In the genomic region with DNA sequence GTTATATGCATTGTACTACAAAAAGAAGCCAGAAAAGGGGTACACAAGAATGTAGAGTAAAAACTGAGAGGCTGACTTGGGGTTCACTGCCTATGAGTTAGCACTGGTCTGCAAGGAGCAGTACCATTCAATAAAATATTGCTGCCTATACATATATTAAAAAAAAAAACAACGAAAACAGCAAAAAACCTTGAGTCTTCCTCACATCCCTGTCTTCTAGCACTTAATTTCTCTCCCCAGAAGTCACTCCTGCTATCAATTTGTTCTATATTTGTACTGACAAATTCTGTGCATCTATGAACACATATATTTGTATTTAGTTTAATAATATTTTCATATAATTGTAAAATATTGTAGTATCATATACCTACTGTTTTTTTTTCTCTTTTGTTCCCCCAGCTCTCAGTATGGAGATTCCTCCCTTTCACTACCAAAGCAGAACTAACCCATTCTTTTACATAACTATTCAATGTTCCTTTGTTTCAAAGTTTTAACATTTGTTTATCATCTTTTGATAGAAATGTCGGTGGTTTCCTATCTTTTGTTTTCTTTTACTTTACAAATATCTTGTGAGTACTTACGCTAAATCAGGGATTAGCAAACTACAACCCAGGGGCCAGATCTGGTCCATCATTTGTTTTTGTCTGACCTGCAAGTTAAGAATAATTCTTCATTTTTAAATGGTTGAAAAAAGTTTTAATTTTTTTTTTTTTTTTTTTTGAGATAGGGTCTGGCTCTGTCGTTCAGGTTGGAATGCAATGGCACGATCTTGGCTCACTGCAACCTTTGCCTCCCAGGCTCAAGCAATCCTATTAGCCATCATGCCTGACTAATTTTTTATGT, we compare ENCODE assay signal across 20 cellular contexts. TPM values are rescaled to one million over a fixed set of nuclear protein-coding genes. Genes with fewer than 3 reads are reported as not detected.
DNase-seq lines count a peak whose midpoint lies in the region; ATAC-seq, FAIRE-seq and TF ChIP-seq lines count a peak whose summit lies in the region.
"Had no signal": no experiment of that assay in that cellular context is flagged by ENCODE, and none has a peak within 500 bp of the region (broad histone marks: within the 10 kb centered on the region; RNA-seq: fewer than 3 reads in every experiment).

No MANE protein-coding gene starts in this region.

- H3K4me3 Mint-ChIP-seq in H9: peak overlapping the region; percentile 3 to 14; a peak in 1 of 5 replicates
- H3K4me3 Mint-ChIP-seq: CD4-positive, alpha-beta T cell had no signal

- H4K20me1 ChIP-seq in H9 (ENCODE audit: control insufficient read depth, insufficient read depth, insufficient read length) (no peaks in the 10 kb centered on the region), K562 (replicated peaks; ENCODE audit: control insufficient read depth, insufficient read depth, low read length) (no peaks in the 10 kb centered on the region)

- no peak overlapping the region for H2AK5ac ChIP-seq in H9 (ENCODE audit: insufficient read length, low read length)

- no peak for FAIRE-seq in K562 (lab: Jason Lieb, UNC)
- FAIRE-seq: D721Med, GM12892 had no signal

- H3K36me3 Mint-ChIP-seq in H9 (ENCODE audit: insufficient read depth in 1 of 3, low read depth in 3 of 3): peaks cover 0 to 2% (median 0%) of the 10 kb centered on the region in 3 experiments; a peak in 3 of 7 replicates

- H3K4me1 ChIP-seq in H9 (ENCODE audit: insufficient read depth, low read length) (peaks cover 5% of the 10 kb centered on the region; the same call in 1 of the 2 replicates), HUES48 (ENCODE audit: control insufficient read depth, insufficient read depth, low read length) (peaks cover 45% of the 10 kb centered on the region), K562 (replicated peaks in 1 of 2; ENCODE audit: control insufficient read depth in 2 of 2, insufficient read depth in 2 of 2, low read length in 2 of 2) (no peaks in the 10 kb centered on the region), iPS-20b (ENCODE audit: insufficient read depth, low read length) (peaks cover 35% of the 10 kb centered on the region; the same call in 1 of the 2 replicates)
- H3K4me1 ChIP-seq: Caco-2 had no signal

- TF ChIP-seq RAD21 in K562 (CRISPR knock-in tag; conservative IDR thresholded peaks at IDR 0.05 in 1 of 2, IDR thresholded peaks at IDR 0.05 in 1 of 2): no peak

- intact Hi-C loops in K562 (cut with micrococcal nuclease): no loop called here

- H3K9me3 Mint-ChIP-seq in H9: peaks cover 0 to 3% of the 10 kb centered on the region in 2 experiments; a peak in 1 of 5 replicates
- H3K9me3 Mint-ChIP-seq: CD4-positive, alpha-beta T cell had no signal

- no peaks in the 10 kb centered on the region for H3K27me3 Mint-ChIP-seq in H9 (ENCODE audit: low read depth)

- H3T11ph ChIP-seq in H9 (ENCODE audit: low read length): no peak overlapping the region

- H2AFZ ChIP-seq in H9 (ENCODE audit: low read length) (no peak overlapping the region), K562 (ENCODE audit: low read depth, low read length) (no peak overlapping the region)

- H3K4me2 ChIP-seq in H9 (ENCODE audit: insufficient read depth, insufficient read length, low read length) (peak overlapping the region; percentile 48), K562 (ENCODE audit: insufficient read depth, low read length) (no peak overlapping the region)

- TF ChIP-seq EP300 in K562 (IDR thresholded peaks at IDR 0.05; ENCODE audit: low read length): no peak

- POLR2A ChIA-PET in K562 (lab: Yijun Ruan, JAX): interaction anchor here (0.6 to 1.1 kb wide), 3 partner anchors 9 to 36 kb away, joined by 3 to 5 read pairs (median 3); no protein-coding TSS in a partner anchor

- H3K27ac Mint-ChIP-seq in H9: peak overlapping the region; percentile 15 to 94 (median 85); a peak in 5 of 7 replicates
- H3K27ac Mint-ChIP-seq: CD4-positive, alpha-beta T cell had no signal

- H4K8ac ChIP-seq in H9 (replicated peaks; ENCODE audit: insufficient read length, low read depth, low read length): no peak overlapping the region

- peak overlapping the region; percentile 8 for H3K9ac ChIP-seq in H9 (ENCODE audit: extremely low read depth, insufficient read length, low read length)
- H3K9ac ChIP-seq in HUES48 (ENCODE audit: low read depth, low read length): no peak overlapping the region
- no peak overlapping the region for H3K9ac ChIP-seq in K562 (ENCODE audit: insufficient read depth in 1 of 2, low read depth in 2 of 2, low read length in 2 of 2)
- H3K9ac ChIP-seq in iPS-20b (ENCODE audit: low read depth, low read length): peak overlapping the region; percentile 63; the same call in 1 of the 2 replicates

- H4K91ac ChIP-seq in H9 (ENCODE audit: insufficient read length, low read depth, low read length): no peak overlapping the region

- in situ Hi-C loops in K562 (cut with MboI): no loop called here

- no peak overlapping the region for H3K23ac ChIP-seq in H9 (ENCODE audit: insufficient read length, low read depth, low read length)

- no peak overlapping the region for H2BK20ac ChIP-seq in H9 (ENCODE audit: low read depth, low read length, poor library complexity, severe bottlenecking)

- no peaks in the 10 kb centered on the region for H3K23me2 ChIP-seq in H9 (ENCODE audit: insufficient read length, low read depth, low read length, poor library complexity, severe bottlenecking)

- H3K27me3 ChIP-seq in H9 (ENCODE audit: insufficient read depth, low read length) (no peaks in the 10 kb centered on the region), HUES48 (ENCODE audit: control insufficient read depth, insufficient read depth, low read length) (no peaks in the 10 kb centered on the region), K562 (ENCODE audit: control insufficient read depth in 2 of 2, insufficient read depth in 2 of 2, low read length in 2 of 2) (peaks cover 29 to 32% of the 10 kb centered on the region in 2 experiments), iPS-20b (ENCODE audit: insufficient read depth, low read length) (no peaks in the 10 kb centered on the region)

- no peak overlapping the region for H4K5ac ChIP-seq in H9 (ENCODE audit: insufficient read length, low read depth, low read length)

- WGBS in H9 (ENCODE audit: extremely low coverage, insufficient read length, low lambda C conversion rate): no CpG with 5 or more reads among the region's 5 CpGs
- WGBS in K562 (ENCODE audit: insufficient coverage, low coverage, missing lambda C conversion rate): 0% methylated on average over 4 of the region's 5 CpGs

- CTCF ChIA-PET in K562 (lab: Yijun Ruan, JAX; ENCODE audit: low intra/inter-chr PET ratio): no interaction called here

- H3K9me3 ChIP-seq in H9 (ENCODE audit: control insufficient read depth, low read depth, low read length): no peaks in the 10 kb centered on the region
- no peaks in the 10 kb centered on the region for H3K9me3 ChIP-seq in HUES48 (ENCODE audit: control insufficient read depth, insufficient read depth, low read length)
- no peaks in the 10 kb centered on the region; the same call in 1 of the 2 replicates for H3K9me3 ChIP-seq in K562 (replicated peaks; ENCODE audit: control insufficient read depth, insufficient read depth, low read depth, low read length)
- no peaks in the 10 kb centered on the region for H3K9me3 ChIP-seq in iPS-20b (ENCODE audit: insufficient read depth, low read depth, low read length)
- H3K9me3 ChIP-seq: Caco-2 had no signal

- no peak overlapping the region for H3K4ac ChIP-seq in H9 (ENCODE audit: low read depth, low read length)

- H3K56ac ChIP-seq in H9 (ENCODE audit: insufficient read length, low read depth, low read length): no peak overlapping the region

- H3K4me3 ChIP-seq in HUES48 (ENCODE audit: low read depth, low read length): no peak overlapping the region; the same call in 1 of the 2 replicates
- H3K4me3 ChIP-seq in K562: no peak overlapping the region
- 0 out of 2 replicates have a peak overlapping the region, but pooled peaks have one; percentile 36 for H3K4me3 ChIP-seq in iPS-20b (ENCODE audit: low read length)

- H3K27ac ChIP-seq in H9 (ENCODE audit: insufficient read length, low read depth, low read length): peak overlapping the region; percentile 33
- peak overlapping the region; percentile 83 for H3K27ac ChIP-seq in HUES48 (ENCODE audit: low read depth, low read length)
- no peak overlapping the region for H3K27ac ChIP-seq in K562 (ENCODE audit: extremely low read depth, low read depth, low read length)
- H3K27ac ChIP-seq in iPS-20b (ENCODE audit: low read length): peak overlapping the region; percentile 7
- H3K27ac ChIP-seq: C4-2B had no signal

- DNase-seq in H9 (no peak), K562 (ENCODE audit: extremely low read depth in 1 of 4, low spot score in 3 of 4) (no peak), midbrain (lab: John Stamatoyannopoulos, UW) (no peak), SKM-1 (lab: John Stamatoyannopoulos, UW; ENCODE audit: unreplicated experiment) (no peak)
- DNase-seq: AML-193; Caco-2; CD4-positive, alpha-beta T cell; DMS153; DMS79; GDM1; IMR-90; Karpas-422; KBM-7 had no signal

- H3K79me1 ChIP-seq in H9 (ENCODE audit: insufficient read depth, low read depth, low read length, poor library complexity, severe bottlenecking): no peaks in the 10 kb centered on the region

- H3K14ac ChIP-seq in H9 (ENCODE audit: insufficient read depth, low read length): no peak overlapping the region

- peaks cover 46 to 52% of the 10 kb centered on the region in 2 experiments for H3K4me1 Mint-ChIP-seq in H9

- TF ChIP-seq POLR2A in K562 (conservative IDR thresholded peaks at IDR 0.05): no peak

- H2BK120ac ChIP-seq in H9 (ENCODE audit: low read depth, low read length, poor library complexity, severe bottlenecking): no peak overlapping the region

- H3K79me2 ChIP-seq in H9 (ENCODE audit: insufficient read depth, low read length): no peaks in the 10 kb centered on the region
- no peaks in the 10 kb centered on the region for H3K79me2 ChIP-seq in K562 (ENCODE audit: control insufficient read depth, insufficient read depth, low read length)

- no peak overlapping the region for H2BK12ac ChIP-seq in H9 (ENCODE audit: insufficient read length, low read depth, low read length)

- H2BK15ac ChIP-seq in H9 (ENCODE audit: low read depth, low read length): no peak overlapping the region

- no peak for TF ChIP-seq CTCF in H9 (conservative IDR thresholded peaks at IDR 0.05)
- TF ChIP-seq CTCF in K562 (IDR thresholded peaks at IDR 0.05 in 2 of 3, conservative IDR thresholded peaks at IDR 0.05 in 1 of 3; ENCODE audit: insufficient read depth in 2 of 3, low read depth in 1 of 3, low read length in 3 of 3): no peak

- H2BK5ac ChIP-seq in H9 (ENCODE audit: insufficient read length, low read length): peak overlapping the region; percentile 79

- H3K9me1 ChIP-seq in K562 (ENCODE audit: control insufficient read depth, insufficient read depth, low read length): no peaks in the 10 kb centered on the region

- H3K18ac ChIP-seq in H9 (ENCODE audit: insufficient read length, low read depth, low read length): no peak overlapping the region

- no TSS peak for BruUV-seq in K562 (replicated peaks; lab: Mats Ljungman, UMichigan)

- ATAC-seq in K562 (no peak), GM21737 (IDR thresholded peaks at IDR 0.05; ENCODE audit: unreplicated experiment) (no peak)
- ATAC-seq: HCT116 had no signal

- H3K36me3 ChIP-seq in HUES48 (ENCODE audit: control insufficient read depth, insufficient read depth, low read length): no peaks in the 10 kb centered on the region
- H3K36me3 ChIP-seq in K562 (ENCODE audit: control insufficient read depth, insufficient read depth, low read length): no peaks in the 10 kb centered on the region
- H3K36me3 ChIP-seq in iPS-20b (ENCODE audit: insufficient read depth, low read depth, low read length): no peaks in the 10 kb centered on the region

RNA-seq across cellular contexts. Expression of a gene that starts 14.8 kb away (rescaled TPM):
- total RNA-seq in H9 (2021) (77.9 and 83.3 TPM in 2 replicates), K562 (2014; rRNA removed) (18.0 and 19.7 TPM in 2 replicates), K562 (2014; rRNA removed; fragmentation: Illumina TruSeq; extraction: Trizol) (35.3 and 40.3 TPM in 2 replicates), K562 (2015; rRNA removed; fragmentation: Illumina TruSeq; extraction: Trizol) (30.4 and 34.7 TPM in 2 replicates), K562 (2021) (32.2 and 42.1 TPM in 2 replicates)
- 56.6 and 67.0 TPM in 2 replicates for total RNA-seq in K562 (2011; cell fraction: chromatin; rRNA removed; ENCODE audit: low replicate concordance)
- total RNA-seq in K562 (2011; cell fraction: nucleolus; rRNA removed): 22.5 and 38.2 TPM in 2 replicates
- 31.6 and 32.1 TPM in 2 replicates for total RNA-seq in K562 (2011; cell fraction: nucleoplasm; rRNA removed)
- polyA plus RNA-seq in K562 (2011; rRNA removed) (58.3 and 61.6 TPM in 2 replicates), K562 (2014; fragmentation: Illumina TruSeq; extraction: Trizol) (20.1 and 22.3 TPM in 2 replicates), K562 (2014; fragmentation: Nextera tagmentation; extraction: Ambion mirVana) (1 to 10 TPM; 5.9 to 6.5 TPM), K562 (2014; rRNA removed) (12.0 and 14.0 TPM in 2 replicates)
- 24.2 and 31.0 TPM in 2 replicates for polyA plus RNA-seq in K562 (2011; cell fraction: cytosol; rRNA removed)
- 36.5 and 41.2 TPM in 2 replicates for polyA plus RNA-seq in K562 (2011; cell fraction: nucleus; rRNA removed)
- polyA plus RNA-seq in K562 (2012): 14.2 and 14.3 TPM in 2 replicates
- 182 and 215 TPM in 2 replicates for polyA minus RNA-seq in K562 (2011; rRNA and poly(A)+ RNA removed)
- polyA minus RNA-seq in K562 (2011; cell fraction: cytosol; rRNA and poly(A)+ RNA removed): 79.5 and 101 TPM in 2 replicates
- polyA minus RNA-seq in K562 (2011; cell fraction: nucleus; rRNA and poly(A)+ RNA removed): 19.3 and 38.7 TPM in 2 replicates

RNA-seq across cellular contexts. Expression of a gene that starts 33.2 kb away (rescaled TPM):
- 68.7 and 71.9 TPM in 2 replicates for total RNA-seq in H9 (2021)
- 161 and 267 TPM in 2 replicates for total RNA-seq in K562 (2011; cell fraction: chromatin; rRNA removed; ENCODE audit: low replicate concordance)
- 171 and 189 TPM in 2 replicates for total RNA-seq in K562 (2011; cell fraction: nucleolus; rRNA removed)
- 182 and 254 TPM in 2 replicates for total RNA-seq in K562 (2011; cell fraction: nucleoplasm; rRNA removed)
- 25.8 and 32.5 TPM in 2 replicates for total RNA-seq in K562 (2014; rRNA removed)
- 22.3 and 24.8 TPM in 2 replicates for total RNA-seq in K562 (2014; rRNA removed; fragmentation: Illumina TruSeq; extraction: Trizol)
- total RNA-seq in K562 (2015; rRNA removed; fragmentation: Illumina TruSeq; extraction: Trizol): 34.8 and 39.3 TPM in 2 replicates
- 51.6 and 53.3 TPM in 2 replicates for total RNA-seq in K562 (2021)
- 46.0 and 47.3 TPM in 2 replicates for polyA plus RNA-seq in K562 (2011; rRNA removed)
- 70.0 and 134 TPM in 2 replicates for polyA plus RNA-seq in K562 (2011; cell fraction: cytosol; rRNA removed)
- polyA plus RNA-seq in K562 (2011; cell fraction: nucleus; rRNA removed): 68.6 and 106 TPM in 2 replicates
- polyA plus RNA-seq in K562 (2012): 36.7 and 38.9 TPM in 2 replicates
- polyA plus RNA-seq in K562 (2014; fragmentation: Illumina TruSeq; extraction: Trizol): 42.6 and 49.8 TPM in 2 replicates
- under 1 TPM; 0.71 to 0.77 TPM for polyA plus RNA-seq in K562 (2014; fragmentation: Nextera tagmentation; extraction: Ambion mirVana)
- polyA plus RNA-seq in K562 (2014; rRNA removed): 47.5 and 60.1 TPM in 2 replicates
- 60.0 and 111 TPM in 2 replicates for polyA minus RNA-seq in K562 (2011; rRNA and poly(A)+ RNA removed)
- polyA minus RNA-seq in K562 (2011; cell fraction: cytosol; rRNA and poly(A)+ RNA removed): 26.9 and 47.0 TPM in 2 replicates
- polyA minus RNA-seq in K562 (2011; cell fraction: nucleus; rRNA and poly(A)+ RNA removed): 38.7 and 49.0 TPM in 2 replicates

RNA-seq across cellular contexts. Expression of a gene that starts 57.6 kb away (rescaled TPM):
- total RNA-seq in H9 (2021) (8.2 and 11.8 TPM in 2 replicates), K562 (2014; rRNA removed) (7.6 and 8.7 TPM in 2 replicates), K562 (2014; rRNA removed; fragmentation: Illumina TruSeq; extraction: Trizol) (15.5 and 19.8 TPM in 2 replicates), K562 (2015; rRNA removed; fragmentation: Illumina TruSeq; extraction: Trizol) (16.7 and 17.4 TPM in 2 replicates), K562 (2021) (6.3 and 6.5 TPM in 2 replicates)
- total RNA-seq in K562 (2011; cell fraction: chromatin; rRNA removed; ENCODE audit: low replicate concordance): 41.4 and 49.7 TPM in 2 replicates
- total RNA-seq in K562 (2011; cell fraction: nucleolus; rRNA removed): 19.3 and 20.3 TPM in 2 replicates
- 29.4 and 47.2 TPM in 2 replicates for total RNA-seq in K562 (2011; cell fraction: nucleoplasm; rRNA removed)
- polyA plus RNA-seq in K562 (2011; rRNA removed) (16.9 and 18.2 TPM in 2 replicates), K562 (2014; fragmentation: Illumina TruSeq; extraction: Trizol) (20.8 and 24.4 TPM in 2 replicates), K562 (2014; fragmentation: Nextera tagmentation; extraction: Ambion mirVana) (1 to 10 TPM; 2.8 to 3.8 TPM), K562 (2014; rRNA removed) (15.6 and 30.6 TPM in 2 replicates)
- polyA plus RNA-seq in K562 (2011; cell fraction: cytosol; rRNA removed): 2.6 and 3.5 TPM in 2 replicates
- polyA plus RNA-seq in K562 (2011; cell fraction: nucleus; rRNA removed): 11.0 and 16.7 TPM in 2 replicates
- polyA plus RNA-seq in K562 (2012): 6.4 and 11.6 TPM in 2 replicates
- 6.1 and 7.6 TPM in 2 replicates for polyA minus RNA-seq in K562 (2011; rRNA and poly(A)+ RNA removed)
- 0.73 and 1.2 TPM in 2 replicates for polyA minus RNA-seq in K562 (2011; cell fraction: cytosol; rRNA and poly(A)+ RNA removed)
- polyA minus RNA-seq in K562 (2011; cell fraction: nucleus; rRNA and poly(A)+ RNA removed): 3.6 and 6.1 TPM in 2 replicates

Comparison
In these comparisons a context has a peak if more than half of its experiments do, and no peak if none do; other contexts are left out.
1. H3K9ac ChIP-seq: peak in H9 (single experiment) and iPS-20b (single experiment); none in HUES48 (single experiment) and K562 (0 of 2).